In the genomic region with DNA sequence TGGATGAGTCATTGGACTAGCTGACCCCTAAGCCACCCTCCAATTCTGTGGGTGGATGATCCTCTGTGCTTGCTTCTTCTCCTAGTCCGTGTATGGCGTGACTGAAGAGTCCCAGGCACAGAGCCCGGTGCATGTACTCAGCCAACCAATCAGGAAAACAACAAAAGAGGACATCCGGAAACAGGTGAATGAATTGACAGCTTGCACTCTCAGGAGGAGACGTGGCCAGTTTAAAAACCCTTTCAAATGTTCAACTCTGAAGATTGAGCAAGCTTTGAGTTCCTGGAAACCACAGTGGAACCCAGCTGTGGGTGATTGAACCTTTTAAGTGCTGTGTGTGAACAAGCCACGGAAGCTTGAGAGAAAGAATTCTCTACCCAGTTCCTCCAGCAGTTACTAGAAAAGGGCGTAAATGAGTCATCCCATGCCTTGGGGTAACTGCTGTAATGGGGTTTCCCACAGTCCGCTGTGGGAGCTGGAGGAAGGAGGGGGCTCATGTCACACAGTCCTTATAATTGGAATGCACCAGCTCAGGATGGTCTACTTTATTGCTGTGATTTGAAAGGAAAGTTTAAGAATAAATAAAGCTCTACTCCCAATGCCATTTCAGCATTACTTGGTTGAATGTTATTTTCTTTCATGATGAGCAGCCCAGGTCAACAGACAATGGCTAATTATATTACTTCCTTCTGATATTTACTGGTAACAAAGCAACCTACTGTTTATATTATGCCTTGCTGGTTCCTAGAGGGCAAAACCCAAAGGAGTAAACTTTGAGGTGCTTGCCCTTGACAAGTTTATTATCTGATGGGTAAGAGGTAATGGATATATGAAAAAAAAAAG, we compare ENCODE assay signal across 1 cellular context.
TF ChIP-seq lines count a peak whose summit lies in the region.

No MANE protein-coding gene starts in this region.

TF ChIP-seq in SK-N-SH treated with all-trans-retinoic acid at 6 μM for 48 hours, 23 proteins besides CTCF, POLR2A, EP300 and RAD21 (continued from another document):
- TF ChIP-seq, protein P1, sequence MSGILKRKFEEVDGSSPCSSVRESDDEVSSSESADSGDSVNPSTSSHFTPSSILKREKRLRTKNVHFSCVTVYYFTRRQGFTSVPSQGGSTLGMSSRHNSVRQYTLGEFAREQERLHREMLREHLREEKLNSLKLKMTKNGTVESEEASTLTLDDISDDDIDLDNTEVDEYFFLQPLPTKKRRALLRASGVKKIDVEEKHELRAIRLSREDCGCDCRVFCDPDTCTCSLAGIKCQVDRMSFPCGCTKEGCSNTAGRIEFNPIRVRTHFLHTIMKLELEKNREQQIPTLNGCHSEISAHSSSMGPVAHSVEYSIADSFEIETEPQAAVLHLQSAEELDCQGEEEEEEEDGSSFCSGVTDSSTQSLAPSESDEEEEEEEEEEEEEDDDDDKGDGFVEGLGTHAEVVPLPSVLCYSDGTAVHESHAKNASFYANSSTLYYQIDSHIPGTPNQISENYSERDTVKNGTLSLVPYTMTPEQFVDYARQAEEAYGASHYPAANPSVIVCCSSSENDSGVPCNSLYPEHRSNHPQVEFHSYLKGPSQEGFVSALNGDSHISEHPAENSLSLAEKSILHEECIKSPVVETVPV (CRISPR knock-in tag; IDR thresholded peaks at IDR 0.05): no peak
- TF ChIP-seq ARNTL (CRISPR knock-in tag; IDR thresholded peaks at IDR 0.05; ENCODE audit: borderline replicate concordance, low read depth): no peak
- TF ChIP-seq ZFP30 (CRISPR knock-in tag; IDR thresholded peaks at IDR 0.05): no peak
- TF ChIP-seq ZFP3 (CRISPR knock-in tag; IDR thresholded peaks at IDR 0.05): no peak
- no peak for TF ChIP-seq TCF4 (CRISPR knock-in tag; IDR thresholded peaks at IDR 0.05; ENCODE audit: borderline replicate concordance)
